In the genomic region with DNA sequence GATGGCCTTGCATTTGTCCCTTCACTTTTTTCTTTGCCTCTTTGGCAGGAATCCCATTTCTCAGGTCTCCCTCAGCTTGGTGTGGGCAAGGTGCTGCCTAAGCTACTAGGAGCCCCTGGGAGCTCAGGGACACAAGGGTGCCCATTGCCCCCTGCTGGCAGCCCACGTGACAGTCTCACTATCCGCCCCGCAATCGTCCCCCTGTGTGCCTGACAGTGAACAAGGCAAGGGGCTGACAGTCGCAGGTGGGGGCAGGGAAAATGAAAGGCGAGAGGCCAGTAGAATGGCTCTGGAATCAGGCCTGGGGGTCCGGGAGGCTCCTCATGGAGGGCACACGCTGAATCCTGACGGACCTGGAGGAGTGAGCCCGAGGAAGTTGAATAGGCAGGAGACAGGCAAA, we compare ENCODE assay signal across 9 cellular contexts. TPM values are rescaled to one million over a fixed set of nuclear protein-coding genes. Genes with fewer than 3 reads are reported as not detected.
DNase-seq lines count a peak whose midpoint lies in the region; ATAC-seq and TF ChIP-seq lines count a peak whose summit lies in the region.
"Had no signal": no experiment of that assay in that cellular context is flagged by ENCODE, and none has a peak within 500 bp of the region (broad histone marks: within the 10 kb centered on the region; RNA-seq: fewer than 3 reads in every experiment).

No MANE protein-coding gene starts in this region.

- no peaks in the 10 kb centered on the region for H3K9me3 ChIP-seq in smooth muscle cell (replicated peaks; ENCODE audit: low read depth)

- H3K36me3 Mint-ChIP-seq in activated CD8-positive, alpha-beta memory T cell treated with anti-CD3 and anti-CD28 coated beads, Interleukin-2, amount 10 ng/mL, durations not matched to agents 7 days and 5 days: no peaks in the 10 kb centered on the region
- H3K36me3 Mint-ChIP-seq in T-helper 1 cell treated with Interleukin-12 subunit alpha and Interleukin-12 subunit beta and Interleukin-4 antibody, amounts not matched to agents 30 μg/mL and 1 μg/mL, for 36 hours (ENCODE audit: low read depth): no peaks in the 10 kb centered on the region
- peaks cover 3% of the 10 kb centered on the region for H3K36me3 Mint-ChIP-seq in endothelial cell (ENCODE audit: low read depth, unreplicated experiment)
- H3K36me3 Mint-ChIP-seq: activated naive CD4-positive, alpha-beta T cell treated with anti-CD3 and anti-CD28 coated beads, Interleukin-2, amount 50 U/mL, for 72 hours had no signal

- H3K79me2 ChIP-seq in smooth muscle cell (ENCODE audit: low read depth): no peaks in the 10 kb centered on the region

- no peak overlapping the region for H3K4me3 Mint-ChIP-seq in activated CD8-positive, alpha-beta memory T cell treated with anti-CD3 and anti-CD28 coated beads, Interleukin-2, amount 10 ng/mL, durations not matched to agents 7 days and 5 days
- H3K4me3 Mint-ChIP-seq in T-helper 1 cell treated with Interleukin-12 subunit alpha and Interleukin-12 subunit beta and Interleukin-4 antibody, amounts not matched to agents 30 μg/mL and 1 μg/mL, for 36 hours: no peak overlapping the region
- peak overlapping the region; percentile 19 for H3K4me3 Mint-ChIP-seq in endothelial cell (ENCODE audit: unreplicated experiment)

- no peaks in the 10 kb centered on the region for H3K4me1 ChIP-seq in smooth muscle cell (ENCODE audit: low read depth)

- no peak overlapping the region for H3K27ac ChIP-seq in smooth muscle cell (ENCODE audit: low read depth)

- no peak for ATAC-seq in activated CD8-positive, alpha-beta memory T cell treated with anti-CD3 and anti-CD28 coated beads, Interleukin-2, amount 10 ng/mL, durations not matched to agents 7 days and 5 days
- ATAC-seq in HG02642 (IDR thresholded peaks at IDR 0.05; ENCODE audit: poor library complexity, unreplicated experiment): no peak

- H4K20me1 ChIP-seq in smooth muscle cell (ENCODE audit: low read depth): no peaks in the 10 kb centered on the region

- 65% methylated on average over 10 of the region's 10 CpGs for WGBS in smooth muscle cell (ENCODE audit: low lambda C conversion rate)

- no peak overlapping the region for H3K4me2 ChIP-seq in smooth muscle cell

- H3K36me3 ChIP-seq in smooth muscle cell (ENCODE audit: low read depth): no peaks in the 10 kb centered on the region

- no peaks in the 10 kb centered on the region for H3K27me3 Mint-ChIP-seq in activated CD8-positive, alpha-beta memory T cell treated with anti-CD3 and anti-CD28 coated beads, Interleukin-2, amount 10 ng/mL, durations not matched to agents 7 days and 5 days
- no peaks in the 10 kb centered on the region for H3K27me3 Mint-ChIP-seq in T-helper 1 cell treated with Interleukin-12 subunit alpha and Interleukin-12 subunit beta and Interleukin-4 antibody, amounts not matched to agents 30 μg/mL and 1 μg/mL, for 36 hours (ENCODE audit: low read depth)
- H3K27me3 Mint-ChIP-seq in endothelial cell (ENCODE audit: unreplicated experiment): peaks cover 16% of the 10 kb centered on the region

- TF ChIP-seq CTCF in endothelial cell (IDR thresholded peaks at IDR 0.05; ENCODE audit: unreplicated experiment) (no peak), smooth muscle cell (IDR thresholded peaks at IDR 0.05; ENCODE audit: borderline replicate concordance, insufficient read depth, poor library complexity, severe bottlenecking) (peak; percentile 36)

- CTCF ChIA-PET in activated CD8-positive, alpha-beta memory T cell treated with anti-CD3 and anti-CD28 coated beads, Interleukin-2, amount 10 ng/mL, durations not matched to agents 7 days and 5 days (lab: Charles Lee): interaction anchor here (1.0 to 8.0 kb wide), 40 partner anchors 9 to 326 kb away, joined by 3 to 195 read pairs (median 6); a partner anchor contains a TSS

- no peak overlapping the region for H2AFZ ChIP-seq in smooth muscle cell (ENCODE audit: low read depth)

- H3K9ac ChIP-seq in smooth muscle cell (ENCODE audit: low read depth): no peak overlapping the region

- H3K27ac Mint-ChIP-seq in activated CD8-positive, alpha-beta memory T cell treated with anti-CD3 and anti-CD28 coated beads, Interleukin-2, amount 10 ng/mL, durations not matched to agents 7 days and 5 days: no peak overlapping the region
- H3K27ac Mint-ChIP-seq in T-helper 1 cell treated with Interleukin-12 subunit alpha and Interleukin-12 subunit beta and Interleukin-4 antibody, amounts not matched to agents 30 μg/mL and 1 μg/mL, for 36 hours: peak overlapping the region; percentile 70
- H3K27ac Mint-ChIP-seq in endothelial cell (ENCODE audit: unreplicated experiment): peak overlapping the region; percentile 69

- H3K4me3 ChIP-seq in smooth muscle cell: no peak overlapping the region

- H3F3A ChIP-seq in smooth muscle cell (ENCODE audit: low read depth): no peaks in the 10 kb centered on the region

- no peaks in the 10 kb centered on the region for H3K27me3 ChIP-seq in smooth muscle cell (ENCODE audit: low read depth)

- peaks cover 45% of the 10 kb centered on the region for H3K4me1 Mint-ChIP-seq in activated CD8-positive, alpha-beta memory T cell treated with anti-CD3 and anti-CD28 coated beads, Interleukin-2, amount 10 ng/mL, durations not matched to agents 7 days and 5 days
- peaks cover 40% of the 10 kb centered on the region for H3K4me1 Mint-ChIP-seq in T-helper 1 cell treated with Interleukin-12 subunit alpha and Interleukin-12 subunit beta and Interleukin-4 antibody, amounts not matched to agents 30 μg/mL and 1 μg/mL, for 36 hours (ENCODE audit: low read depth)
- peaks cover 61% of the 10 kb centered on the region for H3K4me1 Mint-ChIP-seq in endothelial cell (ENCODE audit: unreplicated experiment)

- no peaks in the 10 kb centered on the region for H3K9me3 Mint-ChIP-seq in activated CD8-positive, alpha-beta memory T cell treated with anti-CD3 and anti-CD28 coated beads, Interleukin-2, amount 10 ng/mL, durations not matched to agents 7 days and 5 days (ENCODE audit: low read depth)
- no peaks in the 10 kb centered on the region for H3K9me3 Mint-ChIP-seq in T-helper 1 cell treated with Interleukin-12 subunit alpha and Interleukin-12 subunit beta and Interleukin-4 antibody, amounts not matched to agents 30 μg/mL and 1 μg/mL, for 36 hours
- H3K9me3 Mint-ChIP-seq in endothelial cell (ENCODE audit: unreplicated experiment): no peaks in the 10 kb centered on the region
- H3K9me3 Mint-ChIP-seq: activated naive CD4-positive, alpha-beta T cell treated with anti-CD3 and anti-CD28 coated beads, Interleukin-2, amount 50 U/mL, for 72 hours had no signal

- peak; percentile 46 for DNase-seq in activated CD8-positive, alpha-beta memory T cell treated with anti-CD3 and anti-CD28 coated beads, Interleukin-2, amount 10 ng/mL, durations not matched to agents 7 days and 5 days
- DNase-seq in activated CD8-positive, alpha-beta memory T cell treated with anti-CD3 and anti-CD28 coated beads for 24 hours: no peak
- DNase-seq in endothelial cell (ENCODE audit: low spot score): peak; percentile 60
- no peak for DNase-seq in smooth muscle cell (lab: John Stamatoyannopoulos, UW; ENCODE audit: unreplicated experiment)
- no peak for DNase-seq in DMS79 treated with DMSO at 0.1 percent for 48 hours (lab: John Stamatoyannopoulos, UW)
- DNase-seq in inferior parietal cortex (ENCODE audit: extremely low spot score): no peak

RNA-seq across cellular contexts. Expression of a gene that starts 2.0 kb away (rescaled TPM):
- under 1 TPM; 0.12 to 0.19 TPM for total RNA-seq in activated CD8-positive, alpha-beta memory T cell treated with anti-CD3 and anti-CD28 coated beads, Interleukin-2, amount 10 ng/mL, durations not matched to agents 7 days and 5 days
- total RNA-seq in endothelial cell (ENCODE audit: unreplicated experiment) (64.0 TPM), smooth muscle cell (not detected in 2 replicates)
- polyA plus RNA-seq in smooth muscle cell: 0.21 and 0.25 TPM in 2 replicates

RNA-seq across cellular contexts. Expression of a gene that starts 8.9 kb away (rescaled TPM):
- total RNA-seq in activated CD8-positive, alpha-beta memory T cell treated with anti-CD3 and anti-CD28 coated beads, Interleukin-2, amount 10 ng/mL, durations not matched to agents 7 days and 5 days: 10 to 100 TPM; 23.8 to 28.2 TPM
- total RNA-seq in endothelial cell (ENCODE audit: unreplicated experiment): 51.6 TPM
- total RNA-seq in smooth muscle cell: 75.9 and 76.4 TPM in 2 replicates
- polyA plus RNA-seq in smooth muscle cell: 43.8 and 45.1 TPM in 2 replicates

RNA-seq across cellular contexts. Expression of a gene that starts 36.3 kb away (rescaled TPM):
- 10 to 100 TPM; 65.4 to 68.7 TPM for total RNA-seq in activated CD8-positive, alpha-beta memory T cell treated with anti-CD3 and anti-CD28 coated beads, Interleukin-2, amount 10 ng/mL, durations not matched to agents 7 days and 5 days
- total RNA-seq in endothelial cell (ENCODE audit: unreplicated experiment) (115 TPM), smooth muscle cell (32.0 and 35.8 TPM in 2 replicates)
- 20.7 and 21.5 TPM in 2 replicates for polyA plus RNA-seq in smooth muscle cell

RNA-seq across cellular contexts. Expression of a gene that starts 52.8 kb away (rescaled TPM):
- total RNA-seq in activated CD8-positive, alpha-beta memory T cell treated with anti-CD3 and anti-CD28 coated beads, Interleukin-2, amount 10 ng/mL, durations not matched to agents 7 days and 5 days: 10 to 100 TPM in 1 of 2 experiments, 1 to 10 TPM in 1; 7.7 to 10.0 TPM
- total RNA-seq in endothelial cell (ENCODE audit: unreplicated experiment): 59.5 TPM
- total RNA-seq in smooth muscle cell: 20.7 and 29.6 TPM in 2 replicates
- polyA plus RNA-seq in smooth muscle cell: 28.3 and 30.3 TPM in 2 replicates

Comparison
In these comparisons a context has a peak if more than half of its experiments do, and no peak if none do; other contexts are left out.
1. DNase-seq: peak in activated CD8-positive, alpha-beta memory T cell treated with anti-CD3 and anti-CD28 coated beads, Interleukin-2, amount 10 ng/mL, durations not matched to agents 7 days and 5 days (single experiment) and endothelial cell (single experiment); none in activated CD8-positive, alpha-beta memory T cell treated with anti-CD3 and anti-CD28 coated beads for 24 hours (single experiment), smooth muscle cell (single experiment), DMS79 treated with DMSO at 0.1 percent for 48 hours (single experiment) and inferior parietal cortex (single experiment).
2. RNA of a gene that starts 2.0 kb away (total RNA-seq): 64.0 TPM in endothelial cell (single experiment); 0.12 to 0.19 TPM in activated CD8-positive, alpha-beta memory T cell treated with anti-CD3 and anti-CD28 coated beads, Interleukin-2, amount 10 ng/mL, durations not matched to agents 7 days and 5 days and not detected in smooth muscle cell; every median in the first group is over 10 times any median in the second.